Comparison of ENCODE assay signal across 8 cellular contexts in genomic region chr13:24995225-24995804, GRCh38.
A peak's percentile ranks its signal among the peaks of the same experiment; 100 is the strongest.
DNase-seq lines count a peak whose midpoint lies in the region; ATAC-seq and TF ChIP-seq lines count a peak whose summit lies in the region.

No MANE protein-coding gene starts in this region.

- peaks cover 0 to 3% (median 0%) of the 10 kb centered on the region in 45 donors for H3K27me3 ChIP-seq in dorsolateral prefrontal cortex

- ATAC-seq in HG03378 (IDR thresholded peaks at IDR 0.05; ENCODE audit: unreplicated experiment), result peak; percentile 87
- peak; percentile 86 to 93 for ATAC-seq in stimulated activated naive B cell treated with anti-CD40 and anti-IgM and Interleukin-4, amounts not matched to agents 10 μg/mL and 1 μg/mL and 100 μg/mL, for 72 hours (replicated peaks)

- no peak overlapping the region for H3K4me3 Mint-ChIP-seq in stimulated activated naive B cell treated with anti-CD40 and anti-IgM and Interleukin-4, amounts not matched to agents 10 μg/mL and 1 μg/mL and 100 μg/mL, for 72 hours

- intact Hi-C loops in dorsolateral prefrontal cortex (cut with DNase I), result loop anchor here in 1 of 2 donors (10.0 kb wide), 1 partner anchor 131 kb away; no protein-coding TSS in a partner anchor

- peak overlapping the region in 1 of 59 donors; percentile 7 for H3K27ac ChIP-seq in dorsolateral prefrontal cortex

- H3K4me1 Mint-ChIP-seq in stimulated activated naive B cell treated with anti-CD40 and anti-IgM and Interleukin-4, amounts not matched to agents 10 μg/mL and 1 μg/mL and 100 μg/mL, for 72 hours, result peaks cover 0 to 6% of the 10 kb centered on the region in 2 donors

- H3K4me3 ChIP-seq in dorsolateral prefrontal cortex, result peak overlapping the region in 2 of 59 donors; percentile 5 to 10

- no peaks in the 10 kb centered on the region for H3K36me3 Mint-ChIP-seq in stimulated activated naive B cell treated with anti-CD40 and anti-IgM and Interleukin-4, amounts not matched to agents 10 μg/mL and 1 μg/mL and 100 μg/mL, for 72 hours

- no peaks in the 10 kb centered on the region for H3K9me3 Mint-ChIP-seq in stimulated activated naive B cell treated with anti-CD40 and anti-IgM and Interleukin-4, amounts not matched to agents 10 μg/mL and 1 μg/mL and 100 μg/mL, for 72 hours

- H3K27me3 Mint-ChIP-seq in stimulated activated naive B cell treated with anti-CD40 and anti-IgM and Interleukin-4, amounts not matched to agents 10 μg/mL and 1 μg/mL and 100 μg/mL, for 72 hours, result peaks cover 32 to 35% of the 10 kb centered on the region in 2 donors

- TF ChIP-seq CTCF in GM10266 (IDR thresholded peaks at IDR 0.05; ENCODE audit: control insufficient read depth, insufficient read depth, low read depth, missing control alignments) (peak; percentile 84), dorsolateral prefrontal cortex (IDR thresholded peaks at IDR 0.05 in 54 of 56, conservative IDR thresholded peaks at IDR 0.05 in 2 of 56; ENCODE audit: low read depth in 1 of 56, partially characterized antibody in 56 of 56) (peak; percentile 61 to 90 (median 80))

- peak; percentile 62 for DNase-seq in GM10266 (ENCODE audit: extremely low spot score)
- DNase-seq in NCI-H524 treated with DMSO at 0.1 percent for 48 hours (lab: John Stamatoyannopoulos, UW), result peak; percentile 78
- DNase-seq in activated CD4-positive, CD25-positive, alpha-beta regulatory T cell treated with anti-CD3 and anti-CD28 coated beads, Interleukin-2, amount 50 U/mL, for 16 hours (ENCODE audit: low read depth, low spot score), result peak; percentile 30
- DNase-seq in dorsolateral prefrontal cortex, result peak in 4 of 10 donors; percentile 48 to 79 (median 64)
- peak; percentile 91 for DNase-seq in medulla oblongata (ENCODE audit: extremely low spot score)
- DNase-seq in stimulated activated naive B cell treated with anti-CD40 and anti-IgM and Interleukin-4, amounts not matched to agents 10 μg/mL and 1 μg/mL and 100 μg/mL, for 72 hours, result peak; percentile 38
- no peak for DNase-seq in cortex of kidney (lab: John Stamatoyannopoulos, UW)

- no peak overlapping the region for H3K27ac Mint-ChIP-seq in stimulated activated naive B cell treated with anti-CD40 and anti-IgM and Interleukin-4, amounts not matched to agents 10 μg/mL and 1 μg/mL and 100 μg/mL, for 72 hours
